ENCODE assay signal across 12 cellular contexts in genomic region chr4:101280866-101281600, GRCh38.
"Had no signal": no experiment of that assay in that cellular context is flagged by ENCODE, and none has a peak within 500 bp of the region (broad histone marks: within the 10 kb centered on the region; RNA-seq: fewer than 3 reads in every experiment).

No MANE protein-coding gene starts in this region.

- H3K9me3 ChIP-seq: neutrophil had no signal

- H3K27me3 Mint-ChIP-seq: activated T-helper 17 cell treated with anti-CD3 and anti-CD28 coated beads, Interleukin-2, amount 50 U/mL, for 72 hours had no signal

- H3K27me3 ChIP-seq: dorsolateral prefrontal cortex, neutrophil had no signal

- H3K27ac Mint-ChIP-seq: activated T-helper 17 cell treated with anti-CD3 and anti-CD28 coated beads, Interleukin-2, amount 50 U/mL, for 72 hours; endodermal cell had no signal

- H3K4me3 Mint-ChIP-seq: endodermal cell had no signal

- H3K27ac ChIP-seq: dorsolateral prefrontal cortex had no signal

- DNase-seq: activated CD4-positive, alpha-beta T cell treated with anti-CD3 and anti-CD28 coated beads, Interleukin-2, amount 50 U/mL, for 1 hour; activated naive CD4-positive, alpha-beta T cell treated with Interleukin-2 at 50 U/mL for 16 hours; activated T-cell treated with anti-CD3 and anti-CD28 coated beads for 4 hours; aorta; cerebellar nuclear complex; dorsolateral prefrontal cortex; endodermal cell; erythroblast; midbrain; stimulated activated CD4-positive, alpha-beta T cell treated with anti-CD3 and anti-CD28 coated beads, Interleukin-2, amount 100 ng/mL, for 24 hours had no signal

- H3K9me3 Mint-ChIP-seq: endodermal cell had no signal
